In genomic region chr4:109815151-109816081, GRCh38 we compare ENCODE assay signal across 8 cellular contexts. TPM values are rescaled to one million over a fixed set of nuclear protein-coding genes. Genes with fewer than 3 reads are reported as not detected.
DNase-seq lines count a peak whose midpoint lies in the region; ATAC-seq and TF ChIP-seq lines count a peak whose summit lies in the region.

TSS of gene GAR1 (plus strand) at chr4:109815762. CDS start at chr4:109816165, 403 bp downstream.

- WGBS in thyroid gland, 2 donors = 0 to 1% methylated on average over 52 to 53 of the region's 53 CpGs

- peaks cover 6% of the 10 kb centered on the region for H3K4me1 Mint-ChIP-seq in glutamatergic neuron (ENCODE audit: low read depth, unreplicated experiment)

- TF ChIP-seq CTCF in glutamatergic neuron (IDR thresholded peaks at IDR 0.05; ENCODE audit: partially characterized antibody, unreplicated experiment) = no peak
- no peak for TF ChIP-seq CTCF in osteoblast (IDR thresholded peaks at IDR 0.05; ENCODE audit: extremely low read depth, low read depth, low read length)
- no peak for TF ChIP-seq CTCF in thyroid gland (IDR thresholded peaks at IDR 0.05)

- intact Hi-C loops in thyroid gland (cut with DNase I) = loop anchor here (5.0 to 10.0 kb wide), 3 partner anchors 81 to 393 kb away; partner anchors contain the start of genes CASP6 and PLA2G12A

- H3K4me2 ChIP-seq in osteoblast (ENCODE audit: insufficient read depth, low read length) = peak within 1 kb of the TSS; percentile 99

- peaks cover 23% of the 10 kb centered on the region for H3K36me3 ChIP-seq in osteoblast (ENCODE audit: insufficient read depth, low read length)
- H3K36me3 ChIP-seq in thyroid gland = no peaks in the 10 kb centered on the region

- peaks cover 29 to 35% of the 10 kb centered on the region in 2 donors for H3K36me3 Mint-ChIP-seq in activated naive CD4-positive, alpha-beta T cell treated with anti-CD3 and anti-CD28 coated beads, Interleukin-2, amount 50 U/mL, for 72 hours
- no peaks in the 10 kb centered on the region for H3K36me3 Mint-ChIP-seq in glutamatergic neuron (ENCODE audit: unreplicated experiment)

- H3K9me3 ChIP-seq in osteoblast (ENCODE audit: low read depth, low read length) = no peaks in the 10 kb centered on the region
- no peaks in the 10 kb centered on the region for H3K9me3 ChIP-seq in thyroid gland

- H3K9me3 Mint-ChIP-seq in activated naive CD4-positive, alpha-beta T cell treated with anti-CD3 and anti-CD28 coated beads, Interleukin-2, amount 50 U/mL, for 72 hours = peaks cover 0 to 7% of the 10 kb centered on the region in 2 donors
- H3K9me3 Mint-ChIP-seq in glutamatergic neuron (ENCODE audit: unreplicated experiment) = peaks cover 6% of the 10 kb centered on the region

- peaks cover 7% of the 10 kb centered on the region for H3K27me3 Mint-ChIP-seq in glutamatergic neuron (ENCODE audit: unreplicated experiment)

- peak within 1 kb of the TSS; percentile 99 for H3K4me3 Mint-ChIP-seq in glutamatergic neuron (ENCODE audit: unreplicated experiment)

- H3K27ac Mint-ChIP-seq in activated naive CD4-positive, alpha-beta T cell treated with anti-CD3 and anti-CD28 coated beads, Interleukin-2, amount 50 U/mL, for 72 hours = peak within 1 kb of the TSS; percentile 95 to 97
- H3K27ac Mint-ChIP-seq in glutamatergic neuron (ENCODE audit: unreplicated experiment) = peak within 1 kb of the TSS; percentile 74

- H3K4me3 ChIP-seq in GM08714 (ENCODE audit: low read length) (peak within 1 kb of the TSS; percentile 84), osteoblast (ENCODE audit: insufficient read depth, low read length) (peak within 1 kb of the TSS; percentile 99), thyroid gland (replicated peaks in 1 of 3) (peak within 1 kb of the TSS; percentile 11 to 80 (median 76))

- H3K27me3 ChIP-seq in osteoblast (ENCODE audit: insufficient read depth, low read length) = no peaks in the 10 kb centered on the region
- no peaks in the 10 kb centered on the region for H3K27me3 ChIP-seq in thyroid gland

- DNase-seq in NCI-H1092 treated with DMSO at 0.1 percent for 48 hours (lab: John Stamatoyannopoulos, UW) = peak; percentile 92
- DNase-seq in SKM-1 (lab: John Stamatoyannopoulos, UW; ENCODE audit: unreplicated experiment) = peak; percentile 79
- peak; percentile 79 to 88 for DNase-seq in activated naive CD4-positive, alpha-beta T cell treated with anti-CD3 and anti-CD28 coated beads, Interleukin-2, amount 50 U/mL, for 72 hours (ENCODE audit: low spot score in 2 of 2)
- DNase-seq in glutamatergic neuron = peak; percentile 82
- peak; percentile 95 for DNase-seq in osteoblast (ENCODE audit: insufficient read length, low spot score, missing footprints)
- peak; percentile 94 for DNase-seq in thyroid gland

- peak in 1 of 2 donors; percentile 84 for TF ChIP-seq POLR2A in thyroid gland (IDR thresholded peaks at IDR 0.05)

- H3K4me1 ChIP-seq in osteoblast (ENCODE audit: insufficient read depth, low read length) (peaks cover 10% of the 10 kb centered on the region), thyroid gland (peaks cover 11 to 18% of the 10 kb centered on the region in 2 donors)

- peaks cover 50% of the 10 kb centered on the region for H3K79me2 ChIP-seq in osteoblast (ENCODE audit: insufficient read depth, low read length)

- H3K27ac ChIP-seq in osteoblast (ENCODE audit: low read depth, low read length) = peak within 1 kb of the TSS; percentile 99
- peak within 1 kb of the TSS; percentile 71 to 91 (median 82) for H3K27ac ChIP-seq in thyroid gland

- peak; percentile 100 for ATAC-seq in HG02610 (IDR thresholded peaks at IDR 0.05; ENCODE audit: unreplicated experiment)
- peak; percentile 94 to 95 for ATAC-seq in activated naive CD4-positive, alpha-beta T cell treated with anti-CD3 and anti-CD28 coated beads, Interleukin-2, amount 50 U/mL, for 72 hours

- peak within 1 kb of the TSS; percentile 95 for H2AFZ ChIP-seq in osteoblast (ENCODE audit: low read length)

- peaks cover under 1% of the 10 kb centered on the region for H4K20me1 ChIP-seq in osteoblast (ENCODE audit: insufficient read depth, low read length)

RNA-seq across cellular contexts. Expression of gene GAR1, which starts in this region (rescaled TPM):
- total RNA-seq in activated naive CD4-positive, alpha-beta T cell treated with anti-CD3 and anti-CD28 coated beads, Interleukin-2, amount 50 U/mL, for 72 hours = 10 to 100 TPM; 25.9 to 30.7 TPM
- total RNA-seq in glutamatergic neuron (ENCODE audit: unreplicated experiment) (9.1 TPM), osteoblast (2.9 and 4.7 TPM in 2 replicates), thyroid gland (1 to 10 TPM; 1.8 to 7.8 (median 5.1) TPM)

Comparison
In these comparisons a context has a peak if more than half of its experiments do, and no peak if none do; other contexts are left out.
1. Peak in every context shown above with its lines: DNase-seq, ATAC-seq, H3K4me3 ChIP-seq and H3K27ac ChIP-seq.